11 cellular contexts compared by ENCODE assay signal in the genomic region with DNA sequence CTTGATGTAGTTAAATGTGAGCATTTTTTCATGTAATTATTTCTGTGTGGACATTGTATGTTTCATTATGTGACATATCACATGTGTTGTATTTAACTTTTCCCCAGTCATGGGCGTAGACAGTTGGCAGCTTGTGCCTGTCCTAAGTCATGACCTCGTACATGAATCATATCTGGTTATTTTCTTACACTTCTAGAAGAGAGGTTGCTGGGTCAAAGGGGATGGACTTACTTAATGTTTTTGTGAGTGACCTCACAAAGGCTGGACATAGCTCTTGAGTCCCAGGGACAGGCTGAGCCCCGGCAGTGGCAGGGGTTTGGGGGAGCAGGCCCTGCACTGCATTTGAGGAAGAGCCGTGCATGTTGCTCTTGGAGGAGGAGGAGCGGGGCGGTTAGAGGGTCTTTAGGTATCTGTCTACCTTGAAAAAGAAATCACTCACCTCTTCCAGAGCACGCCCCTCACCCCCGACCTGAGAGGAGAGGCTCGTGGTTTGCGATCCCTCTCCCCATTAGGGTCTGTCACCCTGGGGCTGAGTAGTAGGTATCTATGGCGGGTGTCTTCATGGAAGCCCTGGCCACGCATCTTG. TPM values are rescaled to one million over a fixed set of nuclear protein-coding genes. Genes with fewer than 3 reads are reported as not detected.
DNase-seq lines count a peak whose midpoint lies in the region; ATAC-seq and TF ChIP-seq lines count a peak whose summit lies in the region.
"Had no signal": no experiment of that assay in that cellular context is flagged by ENCODE, and none has a peak within 500 bp of the region (broad histone marks: within the 10 kb centered on the region; RNA-seq: fewer than 3 reads in every experiment).

No MANE protein-coding gene starts in this region.

- peaks cover 3% of the 10 kb centered on the region for H3K9me3 Mint-ChIP-seq in mesothelial cell of epicardium
- H3K9me3 Mint-ChIP-seq: immature natural killer cell had no signal

- H3K27me3 ChIP-seq in upper lobe of left lung = no peaks in the 10 kb centered on the region

- 84 to 89% methylated on average over 6 to 12 of the region's 12 CpGs for WGBS in upper lobe of left lung, 2 donors

- H3K4me3 ChIP-seq in upper lobe of left lung = no peak overlapping the region

- peaks cover 25% of the 10 kb centered on the region for H3K4me1 Mint-ChIP-seq in mesothelial cell of epicardium
- H3K4me1 Mint-ChIP-seq: immature natural killer cell had no signal

- peak in 1 of 4 donors; percentile 91 for TF ChIP-seq EP300 in upper lobe of left lung (IDR thresholded peaks at IDR 0.05)

- peaks cover 37% of the 10 kb centered on the region for H3K36me3 Mint-ChIP-seq in mesothelial cell of epicardium

- TF ChIP-seq POLR2A in upper lobe of left lung (IDR thresholded peaks at IDR 0.05) = no peak

- H3K27ac Mint-ChIP-seq in mesothelial cell of epicardium = peak overlapping the region; percentile 69
- H3K27ac Mint-ChIP-seq: immature natural killer cell had no signal

- H3K27me3 Mint-ChIP-seq in mesothelial cell of epicardium (ENCODE audit: low read depth) = no peaks in the 10 kb centered on the region

- peaks cover 5 to 17% (median 15%) of the 10 kb centered on the region in 4 donors for H3K4me1 ChIP-seq in upper lobe of left lung

- DNase-seq in NCI-H226 (peak; percentile 11), dermis blood vessel endothelial cell (peak; percentile 76), mesothelial cell of epicardium (ENCODE audit: low spot score in 2 of 2, unreplicated experiment in 2 of 2) (no peak), upper lobe of left lung (peak in 1 of 2 donors; percentile 30), NOMO-1 treated with dmso at 0.1 percent for 144 hours (lab: John Stamatoyannopoulos, UW; ENCODE audit: unreplicated experiment) (no peak), occipital lobe (lab: John Stamatoyannopoulos, UW) (no peak)
- DNase-seq: immature natural killer cell; NCI-H1105 treated with DMSO at 0.1 percent for 48 hours; stimulated activated naive CD8-positive, alpha-beta T cell treated with anti-CD3 and anti-CD28 coated beads, Interleukin-15, Interleukin-2, amounts not matched to agents 100 U/mL and 50 U/mL, for 24 hours had no signal

- ATAC-seq in upper lobe of left lung (ENCODE audit: low FRiP score in 2 of 2) (peak; percentile 76 to 92), HG02938 (IDR thresholded peaks at IDR 0.05; ENCODE audit: unreplicated experiment) (no peak), GM19351 (IDR thresholded peaks at IDR 0.05; ENCODE audit: unreplicated experiment) (no peak)
- ATAC-seq: stimulated activated naive CD8-positive, alpha-beta T cell treated with anti-CD3 and anti-CD28 coated beads, Interleukin-15, Interleukin-2, amounts not matched to agents 100 U/mL and 50 U/mL, for 24 hours had no signal

- peaks cover 16 to 83% (median 49%) of the 10 kb centered on the region in 4 donors for H3K36me3 ChIP-seq in upper lobe of left lung

- TF ChIP-seq CTCF in mesothelial cell of epicardium (IDR thresholded peaks at IDR 0.05; ENCODE audit: unreplicated experiment) (no peak), upper lobe of left lung (IDR thresholded peaks at IDR 0.05) (no peak)

- no peak overlapping the region for H3K4me3 Mint-ChIP-seq in mesothelial cell of epicardium
- H3K4me3 Mint-ChIP-seq: immature natural killer cell had no signal

- no peaks in the 10 kb centered on the region for H3K9me3 ChIP-seq in upper lobe of left lung

- peak overlapping the region in 2 of 4 donors; percentile 58 for H3K27ac ChIP-seq in upper lobe of left lung

RNA-seq across cellular contexts. Expression of gene IFNGR2, which starts 16.4 kb away (rescaled TPM):
- 51.3 and 64.2 TPM in 2 replicates for total RNA-seq in dermis blood vessel endothelial cell
- total RNA-seq in mesothelial cell of epicardium = 57.9 to 63.4 TPM (median 59.6 TPM) in 3 replicates
- total RNA-seq in upper lobe of left lung = 10 to 100 TPM; 35.6 to 89.8 (median 62.0) TPM
- total RNA-seq in occipital lobe = 57.1 TPM

Comparison
In these comparisons a context has a peak if more than half of its experiments do, and no peak if none do; other contexts are left out.
1. DNase-seq: peak in NCI-H226 (single experiment) and dermis blood vessel endothelial cell (single experiment); none in mesothelial cell of epicardium (0 of 2), NOMO-1 treated with dmso at 0.1 percent for 144 hours (single experiment) and occipital lobe (single experiment).
2. ATAC-seq: peak in upper lobe of left lung (2 of 2); none in HG02938 (single experiment) and GM19351 (single experiment).